ENCODE assay signal across 23 cellular contexts in the genomic region with DNA sequence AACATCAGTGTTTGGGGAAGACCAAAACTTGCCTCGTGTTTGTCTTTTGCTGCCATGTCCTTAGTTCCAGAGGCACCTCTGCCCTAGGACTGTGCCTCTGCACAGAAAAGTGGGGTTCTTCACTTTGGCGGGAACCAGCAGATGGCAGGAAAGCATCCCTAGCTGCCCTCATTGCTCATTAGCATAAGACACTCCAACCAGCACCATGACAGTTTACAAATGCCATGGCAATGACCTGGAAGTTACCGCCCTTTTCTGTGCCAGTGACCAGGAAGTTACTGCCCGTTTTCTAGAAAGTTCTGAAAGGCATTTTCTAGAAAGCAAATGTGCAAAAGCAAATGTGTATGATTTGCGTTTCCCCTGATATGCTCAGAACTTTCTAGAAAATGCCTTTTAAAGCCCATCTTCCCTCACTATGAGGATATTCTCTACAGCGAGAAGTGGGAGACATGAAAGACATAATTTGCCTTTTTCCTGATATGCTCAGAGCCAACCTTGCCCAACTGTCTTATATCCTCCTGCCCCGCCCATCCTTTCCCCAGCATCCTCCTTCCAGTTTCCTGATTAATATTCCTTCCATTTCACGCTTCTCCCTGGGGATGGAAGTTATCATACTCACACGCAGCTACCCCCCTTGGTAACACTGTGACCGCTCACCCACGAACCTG.
"Had no signal": no experiment of that assay in that cellular context is flagged by ENCODE, and none has a peak within 500 bp of the region (broad histone marks: within the 10 kb centered on the region; RNA-seq: fewer than 3 reads in every experiment).

No MANE protein-coding gene starts in this region.

- H3K9me3 Mint-ChIP-seq: activated naive CD4-positive, alpha-beta T cell treated with anti-CD3 and anti-CD28 coated beads, Interleukin-2, amount 50 U/mL, for 72 hours; dendritic cell treated with granulocyte-macrophage colony-stimulating factor and Interleukin-4, amounts not matched to agents 40 ng/mL and 50 ng/mL, for 4 days; T-helper 2 cell treated with Interferon-gamma antibody and Interleukin-4, amounts not matched to agents 5 μg/mL and 100 μg/mL, for 36 hours had no signal

- H3K4me1 ChIP-seq: lower lobe of right lung, parathyroid adenoma, transverse colon had no signal

- H3K9ac ChIP-seq: parathyroid adenoma had no signal

- H3K27ac ChIP-seq: lower lobe of right lung, parathyroid adenoma, skin epidermis, transverse colon, WERI-Rb-1 had no signal

- H3K9me3 ChIP-seq: lower lobe of right lung, mucosa of descending colon, transverse colon had no signal

- H3K79me2 ChIP-seq: parathyroid adenoma had no signal

- H2AFZ ChIP-seq: parathyroid adenoma had no signal

- ATAC-seq: left lobe of liver; lower lobe of right lung; mucosa of descending colon; right cardiac atrium; stimulated activated memory B cell treated with anti-CD40 and anti-IgM and Interleukin-4, amounts not matched to agents 10 μg/mL and 1 μg/mL and 100 μg/mL, for 72 hours had no signal

- H3K27me3 ChIP-seq: transverse colon had no signal

- H3K4me3 Mint-ChIP-seq: brain; dendritic cell treated with granulocyte-macrophage colony-stimulating factor and Interleukin-4, amounts not matched to agents 40 ng/mL and 50 ng/mL, for 4 days; nephron progenitor cell; stimulated activated memory B cell treated with anti-CD40 and anti-IgM and Interleukin-4, amounts not matched to agents 10 μg/mL and 1 μg/mL and 100 μg/mL, for 72 hours; T-helper 2 cell treated with Interferon-gamma antibody and Interleukin-4, amounts not matched to agents 5 μg/mL and 100 μg/mL, for 36 hours had no signal

- H3K36me3 Mint-ChIP-seq: activated naive CD4-positive, alpha-beta T cell treated with anti-CD3 and anti-CD28 coated beads, Interleukin-2, amount 50 U/mL, for 72 hours; brain; stimulated activated memory B cell treated with anti-CD40 and anti-IgM and Interleukin-4, amounts not matched to agents 10 μg/mL and 1 μg/mL and 100 μg/mL, for 72 hours had no signal

- H3K27ac Mint-ChIP-seq: activated naive CD4-positive, alpha-beta T cell treated with anti-CD3 and anti-CD28 coated beads, Interleukin-2, amount 50 U/mL, for 72 hours; dendritic cell treated with granulocyte-macrophage colony-stimulating factor and Interleukin-4, amounts not matched to agents 40 ng/mL and 50 ng/mL, for 4 days; nephron progenitor cell; stimulated activated memory B cell treated with anti-CD40 and anti-IgM and Interleukin-4, amounts not matched to agents 10 μg/mL and 1 μg/mL and 100 μg/mL, for 72 hours; T-helper 2 cell treated with Interferon-gamma antibody and Interleukin-4, amounts not matched to agents 5 μg/mL and 100 μg/mL, for 36 hours had no signal

- DNase-seq: activated CD4-positive, alpha-beta T cell treated with anti-CD3 and anti-CD28 coated beads, Interleukin-2, amount 50 U/mL, for 4 hours; activated gamma-delta T cell; aorta; caudate nucleus; effector CD8-positive, alpha-beta T cell; erythroblast; lower lobe of right lung; mesendoderm; mucosa of descending colon; nephron progenitor cell; nucleus accumbens; right cardiac atrium; stimulated activated CD4-positive, alpha-beta T cell treated with anti-CD3 and anti-CD28 coated beads, Interleukin-1b, Interleukin-23, amount 100 ng/mL, for 48 hours; transverse colon; WERI-Rb-1 had no signal

- H3K4me3 ChIP-seq: lower lobe of right lung, mucosa of descending colon, skin epidermis, transverse colon had no signal

- H3K27me3 Mint-ChIP-seq: brain had no signal

- H3K36me3 ChIP-seq: lower lobe of right lung, transverse colon, WERI-Rb-1 had no signal

- H3K4me1 Mint-ChIP-seq: stimulated activated memory B cell treated with anti-CD40 and anti-IgM and Interleukin-4, amounts not matched to agents 10 μg/mL and 1 μg/mL and 100 μg/mL, for 72 hours had no signal
